In genomic region chr5:21802869-21803490, GRCh38 we compare ENCODE assay signal across 9 cellular contexts.
DNase-seq lines count a peak whose midpoint lies in the region; ATAC-seq and TF ChIP-seq lines count a peak whose summit lies in the region.
"Had no signal": no experiment of that assay in that cellular context is flagged by ENCODE, and none has a peak within 500 bp of the region (broad histone marks: within the 10 kb centered on the region; RNA-seq: fewer than 3 reads in every experiment).

No MANE protein-coding gene starts in this region.

- H3K4me3 Mint-ChIP-seq in CD8-positive, alpha-beta memory T cell, result no peak overlapping the region
- H3K4me3 Mint-ChIP-seq: T-helper 1 cell treated with Interleukin-12 subunit alpha and Interleukin-12 subunit beta and Interleukin-4 antibody, amounts not matched to agents 30 μg/mL and 1 μg/mL, for 36 hours had no signal

- H3K27me3 Mint-ChIP-seq in CD8-positive, alpha-beta memory T cell, result no peaks in the 10 kb centered on the region

- no peak overlapping the region for H3K4me3 ChIP-seq in CD8-positive, alpha-beta memory T cell (ENCODE audit: low read length)
- no peak overlapping the region for H3K4me3 ChIP-seq in right atrium auricular region

- H3K4me1 ChIP-seq in CD8-positive, alpha-beta memory T cell (ENCODE audit: insufficient read depth, low read length), result no peaks in the 10 kb centered on the region
- H3K4me1 ChIP-seq in right atrium auricular region, result no peaks in the 10 kb centered on the region

- DNase-seq in GM04503 (ENCODE audit: low read depth) (peak; percentile 1), Kasumi-1 (lab: John Stamatoyannopoulos, UW) (peak; percentile 66), SHP77 (lab: John Stamatoyannopoulos, UW) (peak; percentile 27 to 58), foreskin melanocyte (peak; percentile 29), OCI-M2 (lab: John Stamatoyannopoulos, UW; ENCODE audit: unreplicated experiment) (no peak), right atrium auricular region (ENCODE audit: low spot score) (no peak)
- no peak for DNase-seq in CD8-positive, alpha-beta memory T cell

- H3K27ac ChIP-seq in CD8-positive, alpha-beta memory T cell (ENCODE audit: low read depth, low read length), result no peak overlapping the region
- H3K27ac ChIP-seq in right atrium auricular region, result no peak overlapping the region

- TF ChIP-seq CTCF in right atrium auricular region (IDR thresholded peaks at IDR 0.05), result peak in 1 of 2 donors; percentile 65

- ATAC-seq in HG02981 (IDR thresholded peaks at IDR 0.05; ENCODE audit: unreplicated experiment), result no peak

- H3K27ac Mint-ChIP-seq in CD8-positive, alpha-beta memory T cell, result no peak overlapping the region
- H3K27ac Mint-ChIP-seq: T-helper 1 cell treated with Interleukin-12 subunit alpha and Interleukin-12 subunit beta and Interleukin-4 antibody, amounts not matched to agents 30 μg/mL and 1 μg/mL, for 36 hours had no signal

- no peaks in the 10 kb centered on the region for H3K36me3 ChIP-seq in CD8-positive, alpha-beta memory T cell (ENCODE audit: insufficient read depth, low read length)
- H3K36me3 ChIP-seq in right atrium auricular region, result no peaks in the 10 kb centered on the region

- H3K36me3 Mint-ChIP-seq in CD8-positive, alpha-beta memory T cell, result no peaks in the 10 kb centered on the region

- H3K27me3 ChIP-seq in CD8-positive, alpha-beta memory T cell (ENCODE audit: insufficient read depth, low read length, poor library complexity, severe bottlenecking), result no peaks in the 10 kb centered on the region
- H3K27me3 ChIP-seq in right atrium auricular region, result no peaks in the 10 kb centered on the region

- no peaks in the 10 kb centered on the region for H3K4me1 Mint-ChIP-seq in CD8-positive, alpha-beta memory T cell

- H3K9me3 Mint-ChIP-seq in CD8-positive, alpha-beta memory T cell, result peaks cover 3 to 29% (median 5%) of the 10 kb centered on the region in 5 donors
- H3K9me3 Mint-ChIP-seq: T-helper 1 cell treated with Interleukin-12 subunit alpha and Interleukin-12 subunit beta and Interleukin-4 antibody, amounts not matched to agents 30 μg/mL and 1 μg/mL, for 36 hours had no signal

- H3K9me3 ChIP-seq in CD8-positive, alpha-beta memory T cell (ENCODE audit: low read length), result no peaks in the 10 kb centered on the region
- no peaks in the 10 kb centered on the region for H3K9me3 ChIP-seq in right atrium auricular region

- POLR2A ChIA-PET in CD8-positive, alpha-beta memory T cell (lab: Charles Lee), result no interaction called here

- CTCF ChIA-PET in CD8-positive, alpha-beta memory T cell (lab: Charles Lee), result no interaction called here

Comparison
In these comparisons a context has a peak if more than half of its experiments do, and no peak if none do; other contexts are left out.
1. DNase-seq: peak in GM04503 (single experiment), Kasumi-1 (2 of 2), SHP77 (2 of 2) and foreskin melanocyte (single experiment); none in CD8-positive, alpha-beta memory T cell (0 of 5), OCI-M2 (single experiment) and right atrium auricular region (single experiment).